ENCODE assay signal across 8 cellular contexts in the genomic region with DNA sequence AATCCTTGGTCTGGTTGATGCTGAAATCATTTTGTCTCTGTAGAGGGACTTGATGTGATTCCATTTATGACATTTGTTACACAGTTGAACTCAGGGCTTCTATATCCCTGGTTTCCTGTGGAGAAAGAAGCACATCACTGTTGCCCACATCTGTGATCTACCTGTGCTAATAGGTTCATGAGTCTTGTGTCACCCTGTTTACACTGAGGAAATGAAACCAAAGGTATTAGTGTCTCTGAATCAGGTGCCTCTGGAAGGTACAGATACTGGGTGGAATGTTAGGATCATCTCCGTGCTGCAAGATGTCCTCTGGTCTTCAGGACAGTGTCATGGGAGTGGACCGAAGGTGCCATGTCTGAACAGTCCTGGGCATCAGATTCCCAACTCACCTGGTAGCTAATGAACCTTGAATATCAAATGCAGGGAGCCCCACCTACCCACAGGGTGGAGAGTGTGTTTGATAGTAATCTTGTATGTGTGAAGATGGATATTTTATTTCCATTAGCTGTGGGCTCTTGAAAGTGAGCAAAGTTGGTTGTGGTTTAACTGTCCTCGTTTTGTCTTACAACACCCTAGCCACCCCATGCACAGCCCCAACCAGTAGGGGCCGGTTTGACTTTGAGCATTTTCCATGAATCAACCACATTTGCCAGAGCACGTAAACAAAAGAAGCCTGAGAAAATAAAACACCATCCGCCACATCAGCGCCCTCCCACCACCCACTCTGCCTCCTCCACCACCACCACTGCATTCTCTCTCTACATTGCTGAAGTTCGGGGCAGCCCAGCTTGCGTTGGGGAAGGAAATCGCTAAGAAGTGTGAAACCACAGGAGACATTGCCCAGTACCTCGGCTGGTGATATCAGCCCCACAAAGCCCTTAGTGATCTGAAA. TPM values are rescaled to one million over a fixed set of nuclear protein-coding genes. Genes with fewer than 3 reads are reported as not detected.
DNase-seq lines count a peak whose midpoint lies in the region; ATAC-seq and TF ChIP-seq lines count a peak whose summit lies in the region.

No MANE protein-coding gene starts in this region.

- ATAC-seq in DND-41 (ENCODE audit: insufficient read depth, low read depth), result peak; percentile 90
- ATAC-seq in GM21786 (IDR thresholded peaks at IDR 0.05; ENCODE audit: unreplicated experiment), result peak; percentile 90
- ATAC-seq in mucosa of descending colon, result peak; percentile 85

- TF ChIP-seq CTCF in DND-41 (IDR thresholded peaks at IDR 0.05; ENCODE audit: borderline replicate concordance, extremely low read depth, low read length, poor library complexity, severe bottlenecking) (peak; percentile 38), mucosa of descending colon (IDR thresholded peaks at IDR 0.05) (no peak), stomach (IDR thresholded peaks at IDR 0.05) (no peak), dorsolateral prefrontal cortex (IDR thresholded peaks at IDR 0.05 in 54 of 56, conservative IDR thresholded peaks at IDR 0.05 in 2 of 56; ENCODE audit: low read depth in 1 of 56, partially characterized antibody in 56 of 56) (no peak)

- H2AFZ ChIP-seq in DND-41 (ENCODE audit: low read depth, low read length), result no peak overlapping the region

- peak overlapping the region; percentile 62 for H3K4me2 ChIP-seq in DND-41 (ENCODE audit: insufficient read depth, low read length)

- intact Hi-C loops in mucosa of descending colon (cut with DNase I, micrococcal nuclease) (no loop called here), stomach (cut with DNase I; ENCODE audit: low total_unique reads) (no loop called here), dorsolateral prefrontal cortex (cut with DNase I) (no loop called here)

- no peak for TF ChIP-seq EP300 in stomach (IDR thresholded peaks at IDR 0.05)

- H4K20me1 ChIP-seq in DND-41 (ENCODE audit: insufficient read depth, low read length), result no peaks in the 10 kb centered on the region

- H3K27ac ChIP-seq in DND-41 (ENCODE audit: low read length), result peak overlapping the region; percentile 97
- peak overlapping the region in 3 of 5 donors; percentile 7 to 31 (median 24) for H3K27ac ChIP-seq in stomach
- H3K27ac ChIP-seq in dorsolateral prefrontal cortex, result no peak overlapping the region

- peak overlapping the region; percentile 48 for H3K9ac ChIP-seq in DND-41 (ENCODE audit: low read depth, low read length)

- DNase-seq in DND-41 (peak; percentile 94), NCI-H2107 treated with DMSO at 0.1 percent for 48 hours (lab: John Stamatoyannopoulos, UW; ENCODE audit: unreplicated experiment) (peak; percentile 36), mucosa of descending colon (peak; percentile 45 to 73 (median 54)), stomach (peak; percentile 40), DMS153 treated with DMSO at 0.1 percent for 48 hours (lab: John Stamatoyannopoulos, UW; ENCODE audit: unreplicated experiment) (no peak), dorsolateral prefrontal cortex (no peak)
- peak; percentile 71 for DNase-seq in activated T-cell treated with anti-CD3 and anti-CD28 coated beads, Interleukin-2, amount 50 U/mL, for 1 hour

- H3K27me3 ChIP-seq in DND-41 (ENCODE audit: insufficient read depth, low read length, poor library complexity) (no peaks in the 10 kb centered on the region), stomach (no peaks in the 10 kb centered on the region), dorsolateral prefrontal cortex (no peaks in the 10 kb centered on the region)

- no peaks in the 10 kb centered on the region for H3K79me2 ChIP-seq in DND-41 (ENCODE audit: insufficient read depth, low read length)

- H3K36me3 ChIP-seq in DND-41 (ENCODE audit: insufficient read depth, low read length), result peaks cover 29% of the 10 kb centered on the region
- no peaks in the 10 kb centered on the region for H3K36me3 ChIP-seq in mucosa of descending colon (ENCODE audit: low read depth)
- peaks cover 14 to 40% (median 31%) of the 10 kb centered on the region in 4 donors for H3K36me3 ChIP-seq in stomach

- H3K4me1 ChIP-seq in DND-41 (ENCODE audit: insufficient read depth, low read length), result peaks cover 80% of the 10 kb centered on the region
- no peaks in the 10 kb centered on the region for H3K4me1 ChIP-seq in mucosa of descending colon (ENCODE audit: low read depth)
- H3K4me1 ChIP-seq in stomach, result no peaks in the 10 kb centered on the region

- 58 to 72% (median 68%) methylated on average over 11 of the region's 11 CpGs for WGBS in stomach, 5 donors

- H3K9me3 ChIP-seq in DND-41 (ENCODE audit: insufficient read depth, low read length, severe bottlenecking), result no peaks in the 10 kb centered on the region
- H3K9me3 ChIP-seq in mucosa of descending colon, result no peaks in the 10 kb centered on the region
- no peaks in the 10 kb centered on the region for H3K9me3 ChIP-seq in stomach

- no peak for TF ChIP-seq POLR2A in stomach (IDR thresholded peaks at IDR 0.05)

- H3K4me3 ChIP-seq in DND-41 (ENCODE audit: low read depth in 1 of 2, low read length in 2 of 2) (peak overlapping the region in 1 of 2 experiments; percentile 34; a peak in 2 of 4 replicates), mucosa of descending colon (no peak overlapping the region), stomach (no peak overlapping the region), dorsolateral prefrontal cortex (no peak overlapping the region)

RNA-seq across cellular contexts. Expression of gene STARD3NL, which starts 54.7 kb away (rescaled TPM):
- total RNA-seq in mucosa of descending colon, result 10 to 100 TPM; 24.7 to 30.0 (median 25.3) TPM
- total RNA-seq in stomach, result 10 to 100 TPM in 4 of 5 donors, 1 to 10 TPM in 1; 9.3 to 61.6 (median 27.2) TPM
- 10 to 100 TPM; 14.8 to 23.8 (median 23.8) TPM for polyA plus RNA-seq in stomach
- total RNA-seq in dorsolateral prefrontal cortex, result 10 to 100 TPM; 30.1 to 55.9 (median 39.6) TPM

Comparison
In these comparisons a context has a peak if more than half of its experiments do, and no peak if none do; other contexts are left out.
1. DNase-seq: peak in DND-41 (single experiment), NCI-H2107 treated with DMSO at 0.1 percent for 48 hours (single experiment), activated T-cell treated with anti-CD3 and anti-CD28 coated beads, Interleukin-2, amount 50 U/mL, for 1 hour (single experiment), mucosa of descending colon (3 of 3) and stomach (single experiment); none in DMS153 treated with DMSO at 0.1 percent for 48 hours (single experiment) and dorsolateral prefrontal cortex (0 of 10).
2. H3K27ac ChIP-seq: peak in DND-41 (single experiment) and stomach (3 of 5); none in dorsolateral prefrontal cortex (0 of 59).
3. Peak in every context shown above with its lines, with median percentiles within 50 percentile points of each other: ATAC-seq.